9 cellular contexts compared by ENCODE assay signal in genomic region chr9:91177661-91178280, GRCh38.
DNase-seq lines count a peak whose midpoint lies in the region; ATAC-seq, FAIRE-seq and TF ChIP-seq lines count a peak whose summit lies in the region.
"Had no signal": no experiment of that assay in that cellular context is flagged by ENCODE, and none has a peak within 500 bp of the region (broad histone marks: within the 10 kb centered on the region; RNA-seq: fewer than 3 reads in every experiment).

No MANE protein-coding gene starts in this region.

- CTCF ChIA-PET in OCI-LY7 (lab: Charles Lee; ENCODE audit: unreplicated experiment): interaction anchor here (0.6 kb wide), 1 partner anchor 296 kb away, joined by 3 read pairs; no protein-coding TSS in a partner anchor
- CTCF ChIA-PET in K562 (lab: Yijun Ruan, JAX; ENCODE audit: low intra/inter-chr PET ratio): no interaction called here

- H3K4me1 ChIP-seq in OCI-LY7 (ENCODE audit: insufficient read depth, low read length, poor library complexity, severe bottlenecking) (peaks cover 40% of the 10 kb centered on the region), K562 (replicated peaks in 1 of 2; ENCODE audit: control insufficient read depth in 2 of 2, insufficient read depth in 2 of 2, low read length in 2 of 2) (peaks cover 6 to 14% of the 10 kb centered on the region in 2 experiments)

- H3K4me3 Mint-ChIP-seq in osteocyte (ENCODE audit: unreplicated experiment) (no peak overlapping the region), chondrocyte (ENCODE audit: unreplicated experiment) (no peak overlapping the region)

- 40% methylated on average over 10 of the region's 15 CpGs for WGBS in K562 (ENCODE audit: insufficient coverage, low coverage, missing lambda C conversion rate)

- H3K9me3 Mint-ChIP-seq in osteocyte (ENCODE audit: unreplicated experiment) (no peaks in the 10 kb centered on the region), chondrocyte (ENCODE audit: low read depth) (peaks cover under 1% of the 10 kb centered on the region)

- H3K79me2 ChIP-seq in OCI-LY7 (ENCODE audit: insufficient read depth, low read depth, low read length) (no peaks in the 10 kb centered on the region), K562 (ENCODE audit: control insufficient read depth, insufficient read depth, low read length) (no peaks in the 10 kb centered on the region)

- H3K36me3 ChIP-seq in OCI-LY7 (ENCODE audit: insufficient read depth, low read length) (no peaks in the 10 kb centered on the region), K562 (ENCODE audit: control insufficient read depth, insufficient read depth, low read length) (no peaks in the 10 kb centered on the region)

- H3K27ac Mint-ChIP-seq in osteocyte (ENCODE audit: unreplicated experiment) (no peak overlapping the region), chondrocyte (ENCODE audit: unreplicated experiment) (no peak overlapping the region)

- no peak for TF ChIP-seq CTCF in OCI-LY7 (conservative IDR thresholded peaks at IDR 0.05; ENCODE audit: low read length)
- no peak for TF ChIP-seq CTCF in K562 (IDR thresholded peaks at IDR 0.05 in 2 of 3, conservative IDR thresholded peaks at IDR 0.05 in 1 of 3; ENCODE audit: insufficient read depth in 2 of 3, low read depth in 1 of 3, low read length in 3 of 3)
- no peak for TF ChIP-seq CTCF in osteocyte (IDR thresholded peaks at IDR 0.05)
- TF ChIP-seq CTCF in chondrocyte (IDR thresholded peaks at IDR 0.05): no peak

- FAIRE-seq in K562 (lab: Jason Lieb, UNC): no peak
- FAIRE-seq: endothelial cell of umbilical vein had no signal

- H3K4me1 Mint-ChIP-seq in osteocyte (ENCODE audit: unreplicated experiment) (no peaks in the 10 kb centered on the region), chondrocyte (ENCODE audit: low read depth) (peaks cover 11% of the 10 kb centered on the region)

- H3K9me2 ChIP-seq in OCI-LY7 (ENCODE audit: insufficient read depth, low read length): no peaks in the 10 kb centered on the region

- in situ Hi-C loops in K562 (cut with MboI): no loop called here

- no peaks in the 10 kb centered on the region for H3K27me3 ChIP-seq in K562 (ENCODE audit: control insufficient read depth in 2 of 2, insufficient read depth in 2 of 2, low read length in 2 of 2)

- H3K4me3 ChIP-seq in OCI-LY7 (ENCODE audit: low read depth, low read length, poor library complexity, severe bottlenecking): no peak overlapping the region
- no peak overlapping the region for H3K4me3 ChIP-seq in K562

- H3K27ac ChIP-seq in OCI-LY7 (ENCODE audit: low read depth, low read length, poor library complexity, severe bottlenecking): no peak overlapping the region
- no peak overlapping the region for H3K27ac ChIP-seq in K562 (ENCODE audit: extremely low read depth, low read depth, low read length)

- H3K4me2 ChIP-seq in OCI-LY7 (ENCODE audit: low read length): no peak overlapping the region
- no peak overlapping the region for H3K4me2 ChIP-seq in K562 (ENCODE audit: insufficient read depth, low read length)

- POLR2A ChIA-PET in OCI-LY7 (lab: Charles Lee) (interaction anchor here (0.6 to 1.2 kb wide), 2 partner anchors 12 to 1498 kb away, joined by 5 read pairs; no protein-coding TSS in a partner anchor), K562 (lab: Yijun Ruan, JAX) (interaction anchor here (0.8 to 2.3 kb wide), 2 partner anchors 13 to 1362 kb away, joined by 3 to 6 read pairs; no protein-coding TSS in a partner anchor)

- H4K20me1 ChIP-seq in OCI-LY7 (ENCODE audit: insufficient read depth, low read length): no peaks in the 10 kb centered on the region
- H4K20me1 ChIP-seq in K562 (replicated peaks; ENCODE audit: control insufficient read depth, insufficient read depth, low read length): no peaks in the 10 kb centered on the region

- H3K9ac ChIP-seq in K562 (ENCODE audit: insufficient read depth in 1 of 2, low read depth in 2 of 2, low read length in 2 of 2): no peak overlapping the region

- H3K36me3 Mint-ChIP-seq in osteocyte (ENCODE audit: unreplicated experiment) (no peaks in the 10 kb centered on the region), chondrocyte (ENCODE audit: low read depth) (no peaks in the 10 kb centered on the region)

- H3K9me1 ChIP-seq in K562 (ENCODE audit: control insufficient read depth, insufficient read depth, low read length): no peaks in the 10 kb centered on the region

- TF ChIP-seq EP300 in K562 (IDR thresholded peaks at IDR 0.05; ENCODE audit: low read length): no peak

- H3K27me3 Mint-ChIP-seq in osteocyte (ENCODE audit: unreplicated experiment) (no peaks in the 10 kb centered on the region), chondrocyte (ENCODE audit: low read depth) (no peaks in the 10 kb centered on the region)

- BruUV-seq in OCI-LY7 (replicated peaks; lab: Mats Ljungman, UMichigan) (no TSS peak), K562 (replicated peaks; lab: Mats Ljungman, UMichigan) (no TSS peak)

- DNase-seq in GDM1 (lab: John Stamatoyannopoulos, UW) (peak; percentile 32), OCI-LY7 (ENCODE audit: low spot score) (no peak), K562 (ENCODE audit: extremely low read depth in 1 of 4, low spot score in 3 of 4) (no peak), osteocyte (ENCODE audit: extremely low spot score, unreplicated experiment) (peak; percentile 67), RKO (ENCODE audit: low spot score) (no peak), chondrocyte (ENCODE audit: low spot score) (no peak)
- no peak for DNase-seq in activated CD4-positive, CD25-positive, alpha-beta regulatory T cell (lab: John Stamatoyannopoulos, UW)

- TF ChIP-seq RAD21 in K562 (CRISPR knock-in tag; conservative IDR thresholded peaks at IDR 0.05 in 1 of 2, IDR thresholded peaks at IDR 0.05 in 1 of 2): no peak

- no peak for TF ChIP-seq POLR2A in K562 (conservative IDR thresholded peaks at IDR 0.05)

- intact Hi-C loops in OCI-LY7 (cut with micrococcal nuclease; ENCODE audit: unreplicated experiment) (loop anchor here (5.0 kb wide), 1 partner anchor 265 kb away; no protein-coding TSS in a partner anchor), K562 (cut with micrococcal nuclease) (loop anchor here (5.0 kb wide), 1 partner anchor 140 kb away; no protein-coding TSS in a partner anchor)

- no peak for ATAC-seq in K562
- no peak for ATAC-seq in HG03025 (IDR thresholded peaks at IDR 0.05; ENCODE audit: low FRiP score, unreplicated experiment)

- H3K9me3 ChIP-seq in OCI-LY7 (ENCODE audit: low read length) (no peaks in the 10 kb centered on the region), K562 (replicated peaks; ENCODE audit: control insufficient read depth, insufficient read depth, low read depth, low read length) (no peaks in the 10 kb centered on the region)

- H2AFZ ChIP-seq in OCI-LY7 (ENCODE audit: low read length) (0 out of 2 replicates have a peak overlapping the region, but pooled peaks have one; percentile 12), K562 (ENCODE audit: low read depth, low read length) (0 out of 2 replicates have a peak overlapping the region, but pooled peaks have one; percentile 16)

TF ChIP-seq in K562, 482 proteins besides CTCF, POLR2A, EP300 and RAD21 (continues in another document):
- TF ChIP-seq GTF2B (IDR thresholded peaks at IDR 0.05; ENCODE audit: extremely low read depth, insufficient read length) (no peak), ARID2 (IDR thresholded peaks at IDR 0.05) (no peak), EWSR1 (IDR thresholded peaks at IDR 0.05; ENCODE audit: borderline replicate concordance, low read depth, partially characterized antibody) (no peak), ZNF696 (CRISPR knock-in tag; conservative IDR thresholded peaks at IDR 0.05) (no peak), CBX3 (IDR thresholded peaks at IDR 0.05; ENCODE audit: borderline replicate concordance in 1 of 2, low read length in 2 of 2) (no peak), SNAPC5 (CRISPR knock-in tag; IDR thresholded peaks at IDR 0.05) (no peak), ZNF76 (CRISPR knock-in tag; IDR thresholded peaks at IDR 0.05; ENCODE audit: borderline replicate concordance) (no peak), FOXA1 (IDR thresholded peaks at IDR 0.05; ENCODE audit: borderline replicate concordance) (no peak), ZBTB9 (CRISPR knock-in tag; IDR thresholded peaks at IDR 0.05) (no peak), SIRT6 (IDR thresholded peaks at IDR 0.05; ENCODE audit: low read depth, low read length) (no peak), ELK1 (CRISPR knock-in tag; IDR thresholded peaks at IDR 0.05) (no peak)
- TF ChIP-seq, protein P1, sequence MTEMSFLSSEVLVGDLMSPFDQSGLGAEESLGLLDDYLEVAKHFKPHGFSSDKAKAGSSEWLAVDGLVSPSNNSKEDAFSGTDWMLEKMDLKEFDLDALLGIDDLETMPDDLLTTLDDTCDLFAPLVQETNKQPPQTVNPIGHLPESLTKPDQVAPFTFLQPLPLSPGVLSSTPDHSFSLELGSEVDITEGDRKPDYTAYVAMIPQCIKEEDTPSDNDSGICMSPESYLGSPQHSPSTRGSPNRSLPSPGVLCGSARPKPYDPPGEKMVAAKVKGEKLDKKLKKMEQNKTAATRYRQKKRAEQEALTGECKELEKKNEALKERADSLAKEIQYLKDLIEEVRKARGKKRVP (CRISPR knock-in tag; IDR thresholded peaks at IDR 0.05): no peak

Comparison
In these comparisons a context has a peak if more than half of its experiments do, and no peak if none do; other contexts are left out.
1. DNase-seq: peak in GDM1 (single experiment) and osteocyte (single experiment); none in OCI-LY7 (single experiment), K562 (0 of 4), RKO (single experiment), chondrocyte (single experiment) and activated CD4-positive, CD25-positive, alpha-beta regulatory T cell (0 of 4).